In genomic region chr10:103839867-103840746, GRCh38 we compare ENCODE assay signal across 9 cellular contexts. TPM values are rescaled to one million over a fixed set of nuclear protein-coding genes. Genes with fewer than 3 reads are reported as not detected.
A peak's percentile ranks its signal among the peaks of the same experiment; 100 is the strongest.
DNase-seq lines count a peak whose midpoint lies in the region; ATAC-seq and TF ChIP-seq lines count a peak whose summit lies in the region.
"Had no signal": no experiment of that assay in that cellular context is flagged by ENCODE, and none has a peak within 500 bp of the region (broad histone marks: within the 10 kb centered on the region; RNA-seq: fewer than 3 reads in every experiment).

No MANE protein-coding gene starts in this region.

- H3K27ac ChIP-seq in colonic mucosa: peak overlapping the region; percentile 46
- H3K27ac ChIP-seq in liver (ENCODE audit: low read depth in 1 of 2, low read length in 2 of 2): no peak overlapping the region
- H3K27ac ChIP-seq in stomach: no peak overlapping the region
- H3K27ac ChIP-seq in gastroesophageal sphincter: no peak overlapping the region
- H3K27ac ChIP-seq in WERI-Rb-1: no peak overlapping the region

- TF ChIP-seq POLR2A in stomach (IDR thresholded peaks at IDR 0.05) (no peak), gastroesophageal sphincter (IDR thresholded peaks at IDR 0.05) (no peak)

- DNase-seq in NCI-H1092 (lab: John Stamatoyannopoulos, UW) (peak; percentile 25), colonic mucosa (peak; percentile 72), stomach (peak; percentile 52), WERI-Rb-1 (no peak)
- DNase-seq in activated T-cell treated with anti-CD3 and anti-CD28 coated beads, Interleukin-2, amount 50 U/mL, for 48 hours: no peak
- DNase-seq: MV-4-11 had no signal

- H3K4me3 ChIP-seq in colonic mucosa: no peak overlapping the region
- H3K4me3 ChIP-seq in liver (ENCODE audit: low read depth in 1 of 3, low read length in 3 of 3): no peak overlapping the region
- no peak overlapping the region for H3K4me3 ChIP-seq in stomach
- H3K4me3 ChIP-seq in gastroesophageal sphincter: no peak overlapping the region
- H3K4me3 ChIP-seq in WERI-Rb-1 (ENCODE audit: low read depth, low read length): no peak overlapping the region

- ATAC-seq in gastroesophageal sphincter (no peak), GM18498 (IDR thresholded peaks at IDR 0.05; ENCODE audit: unreplicated experiment) (no peak)

- 74% methylated on average over 18 of the region's 18 CpGs for WGBS in liver
- WGBS in stomach, 5 donors: 56 to 62% (median 59%) methylated on average over 18 of the region's 18 CpGs
- 74 to 78% methylated on average over 7 to 9 of the region's 18 CpGs for WGBS in gastroesophageal sphincter (ENCODE audit: low coverage in 1 of 2), 2 donors

- intact Hi-C loops in colonic mucosa (cut with DNase I): no loop called here
- intact Hi-C loops in stomach (cut with DNase I; ENCODE audit: low total_unique reads): no loop called here

- H3K9ac ChIP-seq in colonic mucosa (ENCODE audit: low read depth in 2 of 2, low read length in 2 of 2) (peak overlapping the region in 1 of 2 donors; percentile 78), liver (ENCODE audit: low read depth in 1 of 2, low read length in 2 of 2) (no peak overlapping the region)

- H3K27me3 ChIP-seq in colonic mucosa (no peaks in the 10 kb centered on the region), liver (ENCODE audit: control insufficient read depth in 4 of 4, insufficient read depth in 4 of 4, low read length in 3 of 4) (no peaks in the 10 kb centered on the region), stomach (no peaks in the 10 kb centered on the region), gastroesophageal sphincter (no peaks in the 10 kb centered on the region), WERI-Rb-1 (ENCODE audit: insufficient read depth, low read depth, severe bottlenecking) (no peaks in the 10 kb centered on the region)

- TF ChIP-seq CTCF in colonic mucosa (IDR thresholded peaks at IDR 0.05) (no peak), liver (IDR thresholded peaks at IDR 0.05; ENCODE audit: low read depth, low read length, missing input control) (no peak), stomach (IDR thresholded peaks at IDR 0.05) (no peak), gastroesophageal sphincter (IDR thresholded peaks at IDR 0.05) (no peak), WERI-Rb-1 (IDR thresholded peaks at IDR 0.05; ENCODE audit: low read depth, low read length) (no peak)

- no peaks in the 10 kb centered on the region for H3K36me3 ChIP-seq in colonic mucosa
- no peaks in the 10 kb centered on the region for H3K36me3 ChIP-seq in liver (ENCODE audit: control insufficient read depth in 4 of 4, insufficient read depth in 3 of 4, low read depth in 1 of 4, low read length in 3 of 4)
- no peaks in the 10 kb centered on the region for H3K36me3 ChIP-seq in stomach
- H3K36me3 ChIP-seq in gastroesophageal sphincter: no peaks in the 10 kb centered on the region
- no peaks in the 10 kb centered on the region for H3K36me3 ChIP-seq in WERI-Rb-1

- H3K9me3 ChIP-seq in colonic mucosa: no peaks in the 10 kb centered on the region
- no peaks in the 10 kb centered on the region for H3K9me3 ChIP-seq in liver (ENCODE audit: control insufficient read depth in 4 of 4, low read length in 3 of 4)
- no peaks in the 10 kb centered on the region for H3K9me3 ChIP-seq in stomach
- no peaks in the 10 kb centered on the region for H3K9me3 ChIP-seq in gastroesophageal sphincter
- no peaks in the 10 kb centered on the region for H3K9me3 ChIP-seq in WERI-Rb-1 (ENCODE audit: severe bottlenecking)

- H3K4me1 ChIP-seq in colonic mucosa (peaks cover 40% of the 10 kb centered on the region), liver (ENCODE audit: control insufficient read depth in 4 of 4, insufficient read depth in 4 of 4, low read length in 3 of 4) (peaks cover 4 to 13% (median 12%) of the 10 kb centered on the region in 4 donors), stomach (peaks cover 37 to 74% (median 53%) of the 10 kb centered on the region in 4 donors), gastroesophageal sphincter (peaks cover 7 to 62% (median 17%) of the 10 kb centered on the region in 3 donors)

- no peak for TF ChIP-seq RAD21 in liver (IDR thresholded peaks at IDR 0.05)

- TF ChIP-seq EP300 in stomach (IDR thresholded peaks at IDR 0.05) (no peak), gastroesophageal sphincter (IDR thresholded peaks at IDR 0.05) (no peak)

TF ChIP-seq in liver, 16 proteins besides CTCF, POLR2A, EP300 and RAD21:
- peak; percentile 21 to 64 for TF ChIP-seq HNF4A (conservative IDR thresholded peaks at IDR 0.05)
- no peak for TF ChIP-seq FOXA2 (IDR thresholded peaks at IDR 0.05)
- peak in 1 of 2 donors; percentile 19 for TF ChIP-seq RXRA (IDR thresholded peaks at IDR 0.05)

RNA-seq across cellular contexts. Expression of gene SH3PXD2A, which starts 15.3 kb away (rescaled TPM):
- total RNA-seq in colonic mucosa (10 to 100 TPM; 37.5 to 40.8 TPM), liver (1 to 10 TPM; 4.5 to 5.5 TPM), stomach (10 to 100 TPM; 15.2 to 51.6 (median 23.2) TPM), gastroesophageal sphincter (10 to 100 TPM; 31.2 to 65.2 (median 39.5) TPM)
- polyA plus RNA-seq in liver (1 to 10 TPM in 1 of 2 donors, under 1 TPM in 1; 0.82 to 3.3 TPM), stomach (10 to 100 TPM; 12.8 to 42.6 (median 24.7) TPM)

Comparison
In these comparisons a context has a peak if more than half of its experiments do, and no peak if none do; other contexts are left out.
1. DNase-seq: peak in NCI-H1092 (single experiment), colonic mucosa (single experiment) and stomach (single experiment); none in WERI-Rb-1 (single experiment) and activated T-cell treated with anti-CD3 and anti-CD28 coated beads, Interleukin-2, amount 50 U/mL, for 48 hours (0 of 2).